In genomic region chr2:163123526-163123925, GRCh38 we compare ENCODE assay signal across 22 cellular contexts.
DNase-seq lines count a peak whose midpoint lies in the region; ATAC-seq, FAIRE-seq and TF ChIP-seq lines count a peak whose summit lies in the region.
"Had no signal": no experiment of that assay in that cellular context is flagged by ENCODE, and none has a peak within 500 bp of the region (broad histone marks: within the 10 kb centered on the region; RNA-seq: fewer than 3 reads in every experiment).

No MANE protein-coding gene starts in this region.

- peak; percentile 26 for DNase-seq in epithelial cell of esophagus (ENCODE audit: low read depth)
- DNase-seq in dedifferentiated amniotic fluid mesenchymal stem cell (ENCODE audit: extremely low spot score): no peak
- no peak for DNase-seq in activated CD4-positive, alpha-beta T cell treated with anti-CD3 and anti-CD28 coated beads for 1 hour
- DNase-seq in activated effector memory CD4-positive, alpha-beta T cell treated with anti-CD3 and anti-CD28 coated beads, Interleukin-2, amount 50 U/mL, for 16 hours: no peak
- DNase-seq in frontal cortex (ENCODE audit: low spot score in 2 of 2): no peak
- DNase-seq: activated CD4-positive, alpha-beta T cell treated with anti-CD3 and anti-CD28 coated beads, Interleukin-2, amount 50 U/mL, for 48 hours; activated naive CD4-positive, alpha-beta T cell treated with Interleukin-2 at 50 U/mL for 16 hours; activated T-cell treated with anti-CD3 and anti-CD28 coated beads for 4 hours; CD8-positive, alpha-beta memory T cell; DND-41; effector memory CD4-positive, alpha-beta T cell; GOT3; hippocampal formation; NCI-H1436; NCI-H345; stimulated activated CD4-positive, alpha-beta T cell treated with anti-CD3 and anti-CD28 coated beads, Interleukin-4, amount 100 ng/mL, for 24 hours; uterus had no signal

- ATAC-seq in GM18520 (IDR thresholded peaks at IDR 0.05; ENCODE audit: unreplicated experiment) (peak; percentile 77), GM21390 (IDR thresholded peaks at IDR 0.05; ENCODE audit: unreplicated experiment) (peak; percentile 52), HG03280 (IDR thresholded peaks at IDR 0.05; ENCODE audit: unreplicated experiment) (peak; percentile 70)
- ATAC-seq: natural killer cell treated with Interleukin-12 subunit alpha and Interleukin-12 subunit beta and Interleukin-15 and Interleukin-18, amount 100 ng/mL, for 72 hours had no signal

- no peak overlapping the region for H3K4me3 ChIP-seq in epithelial cell of esophagus (ENCODE audit: low read length)
- H3K4me3 ChIP-seq: smooth muscle cell, uterus had no signal

- no peak for TF ChIP-seq CTCF in epithelial cell of esophagus (IDR thresholded peaks at IDR 0.05; ENCODE audit: insufficient read depth, low read depth, low read length, missing control alignments)

- no peak for FAIRE-seq in frontal cortex (lab: Jason Lieb, UNC)
